ENCODE assay signal across 1 cellular context in the genomic region with DNA sequence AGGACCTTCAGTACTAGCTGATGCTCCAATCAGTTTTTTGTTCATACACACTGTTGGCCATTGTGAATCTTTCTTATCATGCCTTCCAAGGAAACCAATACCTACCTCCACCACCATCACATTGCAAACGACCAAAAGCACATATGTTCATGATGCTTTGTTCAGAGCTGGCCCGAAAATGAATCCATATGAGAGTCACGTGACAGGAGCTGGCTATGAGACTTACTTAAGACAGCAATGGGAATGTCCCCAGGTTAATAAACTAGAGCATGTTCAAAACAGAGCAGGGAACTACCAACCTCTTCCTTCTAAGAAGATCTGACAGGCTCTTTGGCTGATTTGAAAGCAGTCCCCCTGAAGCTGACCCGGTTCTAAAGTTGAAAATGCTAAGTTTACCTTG.
TF ChIP-seq lines count a peak whose summit lies in the region.

No MANE protein-coding gene starts in this region.

TF ChIP-seq in K562, 482 proteins besides CTCF, POLR2A, EP300 and RAD21:
- TF ChIP-seq TRIM24 (IDR thresholded peaks at IDR 0.05) (no peak), ATF1 (CRISPR knock-in tag; IDR thresholded peaks at IDR 0.05) (no peak), ATF1 (tag; IDR thresholded peaks at IDR 0.05) (no peak), SMARCC2 (IDR thresholded peaks at IDR 0.05; ENCODE audit: low read depth) (no peak), ZNF766 (CRISPR knock-in tag; conservative IDR thresholded peaks at IDR 0.05) (no peak), SMARCA4 (IDR thresholded peaks at IDR 0.05) (no peak), ZBTB1 (CRISPR knock-in tag; IDR thresholded peaks at IDR 0.05; ENCODE audit: borderline replicate concordance, low read depth) (no peak), ZSCAN29 (IDR thresholded peaks at IDR 0.05) (no peak), RAD51 (IDR thresholded peaks at IDR 0.05; ENCODE audit: borderline replicate concordance, low read depth) (peak; percentile 77), ZNF41 (CRISPR knock-in tag; conservative IDR thresholded peaks at IDR 0.05) (no peak), CBFA2T2 (conservative IDR thresholded peaks at IDR 0.05) (peak; percentile 31; the same call in 1 of the 2 replicates), ZNF224 (CRISPR knock-in tag; IDR thresholded peaks at IDR 0.05) (no peak), RFX1 (IDR thresholded peaks at IDR 0.05) (no peak), POLR2B (IDR thresholded peaks at IDR 0.05; ENCODE audit: low read depth, partially characterized antibody) (no peak), ZNF12 (CRISPR knock-in tag; IDR thresholded peaks at IDR 0.05) (no peak), NFE2 (IDR thresholded peaks at IDR 0.05; ENCODE audit: low read depth) (no peak), SRSF1 (IDR thresholded peaks at IDR 0.05; ENCODE audit: low read depth, low read length) (no peak), ZZZ3 (IDR thresholded peaks at IDR 0.05) (no peak), WHSC1 (IDR thresholded peaks at IDR 0.05; ENCODE audit: low read length) (no peak), TOE1 (IDR thresholded peaks at IDR 0.05; ENCODE audit: borderline replicate concordance) (0 out of 2 replicates have a peak, but pooled peaks have one; percentile 26), TOE1 (CRISPR knock-in tag; IDR thresholded peaks at IDR 0.05; ENCODE audit: borderline replicate concordance, low read depth) (no peak), PTRF (tag; IDR thresholded peaks at IDR 0.05) (no peak)
- TF ChIP-seq, protein P1, sequence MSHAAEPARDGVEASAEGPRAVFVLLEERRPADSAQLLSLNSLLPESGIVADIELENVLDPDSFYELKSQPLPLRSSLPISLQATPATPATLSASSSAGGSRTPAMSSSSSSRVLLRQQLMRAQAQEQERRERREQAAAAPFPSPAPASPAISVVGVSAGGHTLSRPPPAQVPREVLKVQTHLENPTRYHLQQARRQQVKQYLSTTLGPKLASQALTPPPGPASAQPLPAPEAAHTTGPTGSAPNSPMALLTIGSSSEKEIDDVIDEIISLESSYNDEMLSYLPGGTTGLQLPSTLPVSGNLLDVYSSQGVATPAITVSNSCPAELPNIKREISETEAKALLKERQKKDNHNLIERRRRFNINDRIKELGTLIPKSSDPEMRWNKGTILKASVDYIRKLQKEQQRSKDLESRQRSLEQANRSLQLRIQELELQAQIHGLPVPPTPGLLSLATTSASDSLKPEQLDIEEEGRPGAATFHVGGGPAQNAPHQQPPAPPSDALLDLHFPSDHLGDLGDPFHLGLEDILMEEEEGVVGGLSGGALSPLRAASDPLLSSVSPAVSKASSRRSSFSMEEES (CRISPR knock-in tag; IDR thresholded peaks at IDR 0.05): peak; percentile 94
- TF ChIP-seq, protein P2, sequence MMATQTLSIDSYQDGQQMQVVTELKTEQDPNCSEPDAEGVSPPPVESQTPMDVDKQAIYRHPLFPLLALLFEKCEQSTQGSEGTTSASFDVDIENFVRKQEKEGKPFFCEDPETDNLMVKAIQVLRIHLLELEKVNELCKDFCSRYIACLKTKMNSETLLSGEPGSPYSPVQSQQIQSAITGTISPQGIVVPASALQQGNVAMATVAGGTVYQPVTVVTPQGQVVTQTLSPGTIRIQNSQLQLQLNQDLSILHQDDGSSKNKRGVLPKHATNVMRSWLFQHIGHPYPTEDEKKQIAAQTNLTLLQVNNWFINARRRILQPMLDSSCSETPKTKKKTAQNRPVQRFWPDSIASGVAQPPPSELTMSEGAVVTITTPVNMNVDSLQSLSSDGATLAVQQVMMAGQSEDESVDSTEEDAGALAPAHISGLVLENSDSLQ (IDR thresholded peaks at IDR 0.05): no peak
- TF ChIP-seq, protein P3, sequence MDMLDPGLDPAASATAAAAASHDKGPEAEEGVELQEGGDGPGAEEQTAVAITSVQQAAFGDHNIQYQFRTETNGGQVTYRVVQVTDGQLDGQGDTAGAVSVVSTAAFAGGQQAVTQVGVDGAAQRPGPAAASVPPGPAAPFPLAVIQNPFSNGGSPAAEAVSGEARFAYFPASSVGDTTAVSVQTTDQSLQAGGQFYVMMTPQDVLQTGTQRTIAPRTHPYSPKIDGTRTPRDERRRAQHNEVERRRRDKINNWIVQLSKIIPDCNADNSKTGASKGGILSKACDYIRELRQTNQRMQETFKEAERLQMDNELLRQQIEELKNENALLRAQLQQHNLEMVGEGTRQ (CRISPR knock-in tag; IDR thresholded peaks at IDR 0.05): peak; percentile 34; the same call in 1 of the 2 replicates
- TF ChIP-seq, protein P4, sequence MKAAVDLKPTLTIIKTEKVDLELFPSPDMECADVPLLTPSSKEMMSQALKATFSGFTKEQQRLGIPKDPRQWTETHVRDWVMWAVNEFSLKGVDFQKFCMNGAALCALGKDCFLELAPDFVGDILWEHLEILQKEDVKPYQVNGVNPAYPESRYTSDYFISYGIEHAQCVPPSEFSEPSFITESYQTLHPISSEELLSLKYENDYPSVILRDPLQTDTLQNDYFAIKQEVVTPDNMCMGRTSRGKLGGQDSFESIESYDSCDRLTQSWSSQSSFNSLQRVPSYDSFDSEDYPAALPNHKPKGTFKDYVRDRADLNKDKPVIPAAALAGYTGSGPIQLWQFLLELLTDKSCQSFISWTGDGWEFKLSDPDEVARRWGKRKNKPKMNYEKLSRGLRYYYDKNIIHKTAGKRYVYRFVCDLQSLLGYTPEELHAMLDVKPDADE (conservative IDR thresholded peaks at IDR 0.05; ENCODE audit: control insufficient read depth, low read depth, low read length): no peak
- TF ChIP-seq, protein P5, sequence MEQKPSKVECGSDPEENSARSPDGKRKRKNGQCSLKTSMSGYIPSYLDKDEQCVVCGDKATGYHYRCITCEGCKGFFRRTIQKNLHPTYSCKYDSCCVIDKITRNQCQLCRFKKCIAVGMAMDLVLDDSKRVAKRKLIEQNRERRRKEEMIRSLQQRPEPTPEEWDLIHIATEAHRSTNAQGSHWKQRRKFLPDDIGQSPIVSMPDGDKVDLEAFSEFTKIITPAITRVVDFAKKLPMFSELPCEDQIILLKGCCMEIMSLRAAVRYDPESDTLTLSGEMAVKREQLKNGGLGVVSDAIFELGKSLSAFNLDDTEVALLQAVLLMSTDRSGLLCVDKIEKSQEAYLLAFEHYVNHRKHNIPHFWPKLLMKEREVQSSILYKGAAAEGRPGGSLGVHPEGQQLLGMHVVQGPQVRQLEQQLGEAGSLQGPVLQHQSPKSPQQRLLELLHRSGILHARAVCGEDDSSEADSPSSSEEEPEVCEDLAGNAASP (IDR thresholded peaks at IDR 0.05): no peak
- TF ChIP-seq, protein P6, sequence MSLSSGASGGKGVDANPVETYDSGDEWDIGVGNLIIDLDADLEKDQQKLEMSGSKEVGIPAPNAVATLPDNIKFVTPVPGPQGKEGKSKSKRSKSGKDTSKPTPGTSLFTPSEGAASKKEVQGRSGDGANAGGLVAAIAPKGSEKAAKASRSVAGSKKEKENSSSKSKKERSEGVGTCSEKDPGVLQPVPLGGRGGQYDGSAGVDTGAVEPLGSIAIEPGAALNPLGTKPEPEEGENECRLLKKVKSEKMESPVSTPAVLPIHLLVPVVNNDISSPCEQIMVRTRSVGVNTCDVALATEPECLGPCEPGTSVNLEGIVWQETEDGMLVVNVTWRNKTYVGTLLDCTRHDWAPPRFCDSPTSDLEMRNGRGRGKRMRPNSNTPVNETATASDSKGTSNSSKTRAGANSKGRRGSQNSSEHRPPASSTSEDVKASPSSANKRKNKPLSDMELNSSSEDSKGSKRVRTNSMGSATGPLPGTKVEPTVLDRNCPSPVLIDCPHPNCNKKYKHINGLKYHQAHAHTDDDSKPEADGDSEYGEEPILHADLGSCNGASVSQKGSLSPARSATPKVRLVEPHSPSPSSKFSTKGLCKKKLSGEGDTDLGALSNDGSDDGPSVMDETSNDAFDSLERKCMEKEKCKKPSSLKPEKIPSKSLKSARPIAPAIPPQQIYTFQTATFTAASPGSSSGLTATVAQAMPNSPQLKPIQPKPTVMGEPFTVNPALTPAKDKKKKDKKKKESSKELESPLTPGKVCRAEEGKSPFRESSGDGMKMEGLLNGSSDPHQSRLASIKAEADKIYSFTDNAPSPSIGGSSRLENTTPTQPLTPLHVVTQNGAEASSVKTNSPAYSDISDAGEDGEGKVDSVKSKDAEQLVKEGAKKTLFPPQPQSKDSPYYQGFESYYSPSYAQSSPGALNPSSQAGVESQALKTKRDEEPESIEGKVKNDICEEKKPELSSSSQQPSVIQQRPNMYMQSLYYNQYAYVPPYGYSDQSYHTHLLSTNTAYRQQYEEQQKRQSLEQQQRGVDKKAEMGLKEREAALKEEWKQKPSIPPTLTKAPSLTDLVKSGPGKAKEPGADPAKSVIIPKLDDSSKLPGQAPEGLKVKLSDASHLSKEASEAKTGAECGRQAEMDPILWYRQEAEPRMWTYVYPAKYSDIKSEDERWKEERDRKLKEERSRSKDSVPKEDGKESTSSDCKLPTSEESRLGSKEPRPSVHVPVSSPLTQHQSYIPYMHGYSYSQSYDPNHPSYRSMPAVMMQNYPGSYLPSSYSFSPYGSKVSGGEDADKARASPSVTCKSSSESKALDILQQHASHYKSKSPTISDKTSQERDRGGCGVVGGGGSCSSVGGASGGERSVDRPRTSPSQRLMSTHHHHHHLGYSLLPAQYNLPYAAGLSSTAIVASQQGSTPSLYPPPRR (CRISPR knock-in tag; IDR thresholded peaks at IDR 0.05; ENCODE audit: borderline replicate concordance): no peak
